ENCODE assay signal across 1 cellular context in the genomic region with DNA sequence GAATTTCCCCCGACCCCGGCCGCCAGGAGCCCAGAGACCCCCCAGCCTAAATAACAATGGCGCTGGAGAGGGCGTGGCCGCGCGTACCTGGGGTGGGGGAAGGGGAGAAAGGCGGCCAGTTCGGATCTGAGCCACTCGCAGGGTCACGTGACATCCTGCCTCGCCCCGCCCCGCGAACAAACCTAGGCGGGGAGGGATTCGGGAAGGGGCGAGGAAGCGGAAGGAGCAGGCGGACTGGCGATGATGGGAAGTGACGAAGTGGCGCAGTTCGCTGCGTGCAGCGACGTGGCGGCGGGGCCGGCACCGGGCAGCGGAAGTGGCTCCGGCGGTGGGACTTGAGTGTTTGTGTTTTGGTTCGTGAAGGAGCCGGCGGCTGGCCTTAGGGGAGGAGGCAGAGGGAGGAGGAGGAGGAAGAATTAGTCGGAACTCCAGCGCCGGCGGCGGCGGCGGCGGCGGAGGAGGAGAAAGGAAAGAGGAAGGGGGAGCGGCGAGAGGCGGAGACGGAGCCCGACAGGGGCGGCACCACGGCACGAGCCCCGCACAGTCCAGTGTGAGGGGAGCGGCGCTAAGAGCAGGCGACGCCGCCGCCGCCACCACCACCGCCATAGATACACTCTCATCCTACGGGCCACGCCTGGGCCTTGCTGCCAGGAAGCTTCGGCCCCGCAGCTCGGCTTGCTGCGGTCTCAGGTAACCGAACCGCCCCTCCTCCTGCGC.
TF ChIP-seq lines count a peak whose summit lies in the region.

A gene with protein sequence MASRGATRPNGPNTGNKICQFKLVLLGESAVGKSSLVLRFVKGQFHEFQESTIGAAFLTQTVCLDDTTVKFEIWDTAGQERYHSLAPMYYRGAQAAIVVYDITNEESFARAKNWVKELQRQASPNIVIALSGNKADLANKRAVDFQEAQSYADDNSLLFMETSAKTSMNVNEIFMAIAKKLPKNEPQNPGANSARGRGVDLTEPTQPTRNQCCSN (plus strand): TSS at position 266 of the 717 bp plus-strand sequence. CDS start 3,802 bp downstream, outside the sequence.

TF ChIP-seq in HepG2, 621 proteins besides CTCF, POLR2A, EP300 and RAD21 (continued from another document and continues in another):
- TF ChIP-seq, protein P1, sequence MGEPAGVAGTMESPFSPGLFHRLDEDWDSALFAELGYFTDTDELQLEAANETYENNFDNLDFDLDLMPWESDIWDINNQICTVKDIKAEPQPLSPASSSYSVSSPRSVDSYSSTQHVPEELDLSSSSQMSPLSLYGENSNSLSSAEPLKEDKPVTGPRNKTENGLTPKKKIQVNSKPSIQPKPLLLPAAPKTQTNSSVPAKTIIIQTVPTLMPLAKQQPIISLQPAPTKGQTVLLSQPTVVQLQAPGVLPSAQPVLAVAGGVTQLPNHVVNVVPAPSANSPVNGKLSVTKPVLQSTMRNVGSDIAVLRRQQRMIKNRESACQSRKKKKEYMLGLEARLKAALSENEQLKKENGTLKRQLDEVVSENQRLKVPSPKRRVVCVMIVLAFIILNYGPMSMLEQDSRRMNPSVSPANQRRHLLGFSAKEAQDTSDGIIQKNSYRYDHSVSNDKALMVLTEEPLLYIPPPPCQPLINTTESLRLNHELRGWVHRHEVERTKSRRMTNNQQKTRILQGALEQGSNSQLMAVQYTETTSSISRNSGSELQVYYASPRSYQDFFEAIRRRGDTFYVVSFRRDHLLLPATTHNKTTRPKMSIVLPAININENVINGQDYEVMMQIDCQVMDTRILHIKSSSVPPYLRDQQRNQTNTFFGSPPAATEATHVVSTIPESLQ (CRISPR knock-in tag; conservative IDR thresholded peaks at IDR 0.05): no peak
- TF ChIP-seq POLR2AphosphoS2 (IDR thresholded peaks at IDR 0.05; ENCODE audit: low read depth, low read length) (no peak), ZNF232 (CRISPR knock-in tag; IDR thresholded peaks at IDR 0.05; ENCODE audit: borderline replicate concordance) (no peak), ZFP1 (CRISPR knock-in tag; IDR thresholded peaks at IDR 0.05) (peak; percentile 69; the same call in 1 of the 2 replicates), ZNF790 (CRISPR knock-in tag; IDR thresholded peaks at IDR 0.05; ENCODE audit: borderline replicate concordance) (no peak), FOXJ3 (CRISPR knock-in tag; IDR thresholded peaks at IDR 0.05; ENCODE audit: borderline replicate concordance) (0 out of 2 replicates have a peak, but pooled peaks have one; percentile 29), RXRB (CRISPR knock-in tag; IDR thresholded peaks at IDR 0.05; ENCODE audit: borderline replicate concordance) (peak; percentile 49; the same call in 1 of the 2 replicates), TEAD2 (CRISPR knock-in tag; IDR thresholded peaks at IDR 0.05) (no peak), ARNT (IDR thresholded peaks at IDR 0.05) (no peak), HOXA7 (CRISPR knock-in tag; IDR thresholded peaks at IDR 0.05) (no peak), NFE2L1 (CRISPR knock-in tag; IDR thresholded peaks at IDR 0.05; ENCODE audit: borderline replicate concordance) (no peak), NKX3-1 (CRISPR knock-in tag; IDR thresholded peaks at IDR 0.05) (peak; percentile 41; the same call in 1 of the 2 replicates), ZMAT3 (CRISPR knock-in tag; conservative IDR thresholded peaks at IDR 0.05) (no peak), ZFP82 (CRISPR knock-in tag; IDR thresholded peaks at IDR 0.05; ENCODE audit: borderline replicate concordance) (no peak), TSC22D2 (CRISPR knock-in tag; IDR thresholded peaks at IDR 0.05; ENCODE audit: borderline replicate concordance) (no peak), NFKBIZ (CRISPR knock-in tag; IDR thresholded peaks at IDR 0.05) (no peak), MED8 (CRISPR knock-in tag; IDR thresholded peaks at IDR 0.05; ENCODE audit: insufficient replicate concordance) (peak; percentile 36), HOXA5 (CRISPR knock-in tag; IDR thresholded peaks at IDR 0.05) (0 out of 2 replicates have a peak, but pooled peaks have one; percentile 31), ZNF816 (CRISPR knock-in tag; IDR thresholded peaks at IDR 0.05; ENCODE audit: borderline replicate concordance) (no peak; the same call in 1 of the 2 replicates), RBM22 (optimal IDR thresholded peaks at IDR 0.05; ENCODE audit: low read length) (no peak), NR2F6 (IDR thresholded peaks at IDR 0.05) (peak; percentile 10; the same call in 1 of the 2 replicates), NR2F6 (CRISPR knock-in tag; IDR thresholded peaks at IDR 0.05) (no peak; the same call in 1 of the 2 replicates), SIX1 (CRISPR knock-in tag; IDR thresholded peaks at IDR 0.05; ENCODE audit: borderline replicate concordance) (no peak), PHB2 (IDR thresholded peaks at IDR 0.05; ENCODE audit: partially characterized antibody) (no peak), ZFY (CRISPR knock-in tag; IDR thresholded peaks at IDR 0.05) (peak; percentile 83), FOXM1 (CRISPR knock-in tag; IDR thresholded peaks at IDR 0.05) (no peak), SCMH1 (CRISPR knock-in tag; IDR thresholded peaks at IDR 0.05; ENCODE audit: borderline replicate concordance) (no peak), ZNF34 (CRISPR knock-in tag; IDR thresholded peaks at IDR 0.05; ENCODE audit: borderline replicate concordance) (no peak), TCF12 (IDR thresholded peaks at IDR 0.05) (no peak), TCF12 (CRISPR knock-in tag; IDR thresholded peaks at IDR 0.05) (no peak)
- TF ChIP-seq, protein P2, sequence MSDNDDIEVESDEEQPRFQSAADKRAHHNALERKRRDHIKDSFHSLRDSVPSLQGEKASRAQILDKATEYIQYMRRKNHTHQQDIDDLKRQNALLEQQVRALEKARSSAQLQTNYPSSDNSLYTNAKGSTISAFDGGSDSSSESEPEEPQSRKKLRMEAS (IDR thresholded peaks at IDR 0.05): peak; percentile 79
- TF ChIP-seq, protein P3, sequence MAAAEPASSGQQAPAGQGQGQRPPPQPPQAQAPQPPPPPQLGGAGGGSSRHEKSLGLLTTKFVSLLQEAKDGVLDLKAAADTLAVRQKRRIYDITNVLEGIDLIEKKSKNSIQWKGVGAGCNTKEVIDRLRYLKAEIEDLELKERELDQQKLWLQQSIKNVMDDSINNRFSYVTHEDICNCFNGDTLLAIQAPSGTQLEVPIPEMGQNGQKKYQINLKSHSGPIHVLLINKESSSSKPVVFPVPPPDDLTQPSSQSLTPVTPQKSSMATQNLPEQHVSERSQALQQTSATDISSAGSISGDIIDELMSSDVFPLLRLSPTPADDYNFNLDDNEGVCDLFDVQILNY (CRISPR knock-in tag; conservative IDR thresholded peaks at IDR 0.05): peak; percentile 65; the same call in 1 of the 2 replicates
- TF ChIP-seq, protein P4, sequence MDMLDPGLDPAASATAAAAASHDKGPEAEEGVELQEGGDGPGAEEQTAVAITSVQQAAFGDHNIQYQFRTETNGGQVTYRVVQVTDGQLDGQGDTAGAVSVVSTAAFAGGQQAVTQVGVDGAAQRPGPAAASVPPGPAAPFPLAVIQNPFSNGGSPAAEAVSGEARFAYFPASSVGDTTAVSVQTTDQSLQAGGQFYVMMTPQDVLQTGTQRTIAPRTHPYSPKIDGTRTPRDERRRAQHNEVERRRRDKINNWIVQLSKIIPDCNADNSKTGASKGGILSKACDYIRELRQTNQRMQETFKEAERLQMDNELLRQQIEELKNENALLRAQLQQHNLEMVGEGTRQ (IDR thresholded peaks at IDR 0.05; ENCODE audit: low read depth, low read length): peak; percentile 93
- TF ChIP-seq, protein P4 (CRISPR knock-in tag; IDR thresholded peaks at IDR 0.05; ENCODE audit: borderline replicate concordance): peak; percentile 94; the same call in 1 of the 2 replicates
- TF ChIP-seq, protein P5, sequence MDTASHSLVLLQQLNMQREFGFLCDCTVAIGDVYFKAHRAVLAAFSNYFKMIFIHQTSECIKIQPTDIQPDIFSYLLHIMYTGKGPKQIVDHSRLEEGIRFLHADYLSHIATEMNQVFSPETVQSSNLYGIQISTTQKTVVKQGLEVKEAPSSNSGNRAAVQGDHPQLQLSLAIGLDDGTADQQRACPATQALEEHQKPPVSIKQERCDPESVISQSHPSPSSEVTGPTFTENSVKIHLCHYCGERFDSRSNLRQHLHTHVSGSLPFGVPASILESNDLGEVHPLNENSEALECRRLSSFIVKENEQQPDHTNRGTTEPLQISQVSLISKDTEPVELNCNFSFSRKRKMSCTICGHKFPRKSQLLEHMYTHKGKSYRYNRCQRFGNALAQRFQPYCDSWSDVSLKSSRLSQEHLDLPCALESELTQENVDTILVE (CRISPR knock-in tag; IDR thresholded peaks at IDR 0.05): peak; percentile 76
- TF ChIP-seq, protein P6, sequence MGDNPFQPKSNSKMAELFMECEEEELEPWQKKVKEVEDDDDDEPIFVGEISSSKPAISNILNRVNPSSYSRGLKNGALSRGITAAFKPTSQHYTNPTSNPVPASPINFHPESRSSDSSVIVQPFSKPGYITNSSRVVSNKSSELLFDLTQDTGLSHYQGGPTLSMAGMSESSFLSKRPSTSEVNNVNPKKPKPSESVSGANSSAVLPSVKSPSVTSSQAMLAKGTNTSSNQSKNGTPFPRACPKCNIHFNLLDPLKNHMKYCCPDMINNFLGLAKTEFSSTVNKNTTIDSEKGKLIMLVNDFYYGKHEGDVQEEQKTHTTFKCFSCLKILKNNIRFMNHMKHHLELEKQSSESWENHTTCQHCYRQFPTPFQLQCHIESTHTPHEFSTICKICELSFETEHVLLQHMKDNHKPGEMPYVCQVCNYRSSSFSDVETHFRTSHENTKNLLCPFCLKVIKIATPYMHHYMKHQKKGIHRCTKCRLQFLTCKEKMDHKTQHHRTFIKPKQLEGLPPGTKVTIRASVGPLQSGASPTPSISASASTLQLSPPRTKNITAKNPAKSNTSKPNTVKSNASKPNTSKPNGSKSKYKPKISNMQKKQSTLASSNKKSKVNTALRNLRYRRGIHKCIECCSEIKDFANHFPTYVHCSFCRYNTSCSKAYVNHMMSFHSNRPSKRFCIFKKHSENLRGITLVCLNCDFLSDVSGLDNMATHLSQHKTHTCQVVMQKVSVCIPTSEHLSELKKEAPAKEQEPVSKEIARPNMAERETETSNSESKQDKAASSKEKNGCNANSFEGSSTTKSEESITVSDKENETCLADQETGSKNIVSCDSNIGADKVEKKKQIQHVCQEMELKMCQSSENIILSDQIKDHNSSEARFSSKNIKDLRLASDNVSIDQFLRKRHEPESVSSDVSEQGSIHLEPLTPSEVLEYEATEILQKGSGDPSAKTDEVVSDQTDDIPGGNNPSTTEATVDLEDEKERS (CRISPR knock-in tag; IDR thresholded peaks at IDR 0.05): no peak
- TF ChIP-seq, protein P7, sequence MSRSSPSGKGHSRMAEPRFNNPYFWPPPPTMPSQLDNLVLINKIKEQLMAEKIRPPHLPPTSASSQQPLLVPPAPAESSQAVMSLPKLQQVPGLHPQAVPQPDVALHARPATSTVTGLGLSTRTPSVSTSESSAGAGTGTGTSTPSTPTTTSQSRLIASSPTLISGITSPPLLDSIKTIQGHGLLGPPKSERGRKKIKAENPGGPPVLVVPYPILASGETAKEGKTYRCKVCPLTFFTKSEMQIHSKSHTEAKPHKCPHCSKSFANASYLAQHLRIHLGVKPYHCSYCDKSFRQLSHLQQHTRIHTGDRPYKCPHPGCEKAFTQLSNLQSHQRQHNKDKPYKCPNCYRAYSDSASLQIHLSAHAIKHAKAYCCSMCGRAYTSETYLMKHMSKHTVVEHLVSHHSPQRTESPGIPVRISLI (CRISPR knock-in tag; IDR thresholded peaks at IDR 0.05; ENCODE audit: borderline replicate concordance): no peak
- TF ChIP-seq, protein P8, sequence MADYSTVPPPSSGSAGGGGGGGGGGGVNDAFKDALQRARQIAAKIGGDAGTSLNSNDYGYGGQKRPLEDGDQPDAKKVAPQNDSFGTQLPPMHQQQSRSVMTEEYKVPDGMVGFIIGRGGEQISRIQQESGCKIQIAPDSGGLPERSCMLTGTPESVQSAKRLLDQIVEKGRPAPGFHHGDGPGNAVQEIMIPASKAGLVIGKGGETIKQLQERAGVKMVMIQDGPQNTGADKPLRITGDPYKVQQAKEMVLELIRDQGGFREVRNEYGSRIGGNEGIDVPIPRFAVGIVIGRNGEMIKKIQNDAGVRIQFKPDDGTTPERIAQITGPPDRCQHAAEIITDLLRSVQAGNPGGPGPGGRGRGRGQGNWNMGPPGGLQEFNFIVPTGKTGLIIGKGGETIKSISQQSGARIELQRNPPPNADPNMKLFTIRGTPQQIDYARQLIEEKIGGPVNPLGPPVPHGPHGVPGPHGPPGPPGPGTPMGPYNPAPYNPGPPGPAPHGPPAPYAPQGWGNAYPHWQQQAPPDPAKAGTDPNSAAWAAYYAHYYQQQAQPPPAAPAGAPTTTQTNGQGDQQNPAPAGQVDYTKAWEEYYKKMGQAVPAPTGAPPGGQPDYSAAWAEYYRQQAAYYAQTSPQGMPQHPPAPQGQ (CRISPR knock-in tag; IDR thresholded peaks at IDR 0.05; ENCODE audit: borderline replicate concordance): no peak
- TF ChIP-seq, protein P9, sequence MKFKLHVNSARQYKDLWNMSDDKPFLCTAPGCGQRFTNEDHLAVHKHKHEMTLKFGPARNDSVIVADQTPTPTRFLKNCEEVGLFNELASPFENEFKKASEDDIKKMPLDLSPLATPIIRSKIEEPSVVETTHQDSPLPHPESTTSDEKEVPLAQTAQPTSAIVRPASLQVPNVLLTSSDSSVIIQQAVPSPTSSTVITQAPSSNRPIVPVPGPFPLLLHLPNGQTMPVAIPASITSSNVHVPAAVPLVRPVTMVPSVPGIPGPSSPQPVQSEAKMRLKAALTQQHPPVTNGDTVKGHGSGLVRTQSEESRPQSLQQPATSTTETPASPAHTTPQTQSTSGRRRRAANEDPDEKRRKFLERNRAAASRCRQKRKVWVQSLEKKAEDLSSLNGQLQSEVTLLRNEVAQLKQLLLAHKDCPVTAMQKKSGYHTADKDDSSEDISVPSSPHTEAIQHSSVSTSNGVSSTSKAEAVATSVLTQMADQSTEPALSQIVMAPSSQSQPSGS (CRISPR knock-in tag; IDR thresholded peaks at IDR 0.05): peak; percentile 69
- TF ChIP-seq, protein P10, sequence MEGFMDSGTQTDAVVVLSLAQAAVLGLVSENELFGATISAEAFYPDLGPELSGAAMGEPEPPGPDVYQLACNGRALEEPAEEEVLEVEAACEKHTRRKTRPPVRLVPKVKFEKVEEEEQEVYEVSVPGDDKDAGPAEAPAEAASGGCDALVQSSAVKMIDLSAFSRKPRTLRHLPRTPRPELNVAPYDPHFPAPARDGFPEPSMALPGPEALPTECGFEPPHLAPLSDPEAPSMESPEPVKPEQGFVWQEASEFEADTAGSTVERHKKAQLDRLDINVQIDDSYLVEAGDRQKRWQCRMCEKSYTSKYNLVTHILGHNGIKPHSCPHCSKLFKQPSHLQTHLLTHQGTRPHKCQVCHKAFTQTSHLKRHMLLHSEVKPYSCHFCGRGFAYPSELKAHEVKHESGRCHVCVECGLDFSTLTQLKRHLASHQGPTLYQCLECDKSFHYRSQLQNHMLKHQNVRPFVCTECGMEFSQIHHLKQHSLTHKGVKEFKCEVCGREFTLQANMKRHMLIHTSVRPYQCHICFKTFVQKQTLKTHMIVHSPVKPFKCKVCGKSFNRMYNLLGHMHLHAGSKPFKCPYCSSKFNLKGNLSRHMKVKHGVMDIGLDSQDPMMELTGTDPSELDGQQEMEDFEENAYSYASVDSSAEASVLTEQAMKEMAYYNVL (CRISPR knock-in tag; IDR thresholded peaks at IDR 0.05; ENCODE audit: borderline replicate concordance): peak; percentile 8; the same call in 1 of the 2 replicates
